In the genomic region with DNA sequence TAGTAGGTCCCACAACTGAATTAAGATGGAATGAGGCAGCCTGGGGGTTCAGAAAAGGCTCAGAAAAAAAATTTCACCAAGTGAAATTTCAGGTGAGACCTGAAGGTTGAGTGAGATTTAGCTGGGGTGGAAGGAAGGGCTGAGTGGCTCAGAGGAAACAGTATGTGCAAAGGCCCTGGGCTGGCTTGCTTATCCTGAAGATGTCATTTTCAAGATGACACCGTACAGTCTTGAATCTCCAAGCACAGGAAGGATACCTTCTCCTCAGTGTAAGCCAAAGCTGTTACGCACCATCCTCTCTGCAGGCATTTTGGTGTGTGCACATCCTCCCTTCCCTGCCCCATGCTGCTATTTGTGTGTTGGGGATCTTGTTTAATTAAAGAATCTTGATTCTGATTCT, we compare ENCODE assay signal across 38 cellular contexts.
"Had no signal": no experiment of that assay in that cellular context is flagged by ENCODE, and none has a peak within 500 bp of the region (broad histone marks: within the 10 kb centered on the region; RNA-seq: fewer than 3 reads in every experiment).

No MANE protein-coding gene starts in this region.

- ATAC-seq: activated CD4-positive, CD25-positive, alpha-beta regulatory T cell treated with anti-CD3 and anti-CD28 coated beads, Interleukin-2, amount 50 U/mL, for 24 hours; activated CD8-positive, alpha-beta T cell treated with anti-CD3 and anti-CD28 coated beads for 36 hours; activated naive CD8-positive, alpha-beta T cell treated with anti-CD3 and anti-CD28 coated beads, Interleukin-2, amount 50 U/mL, for 24 hours; activated T-cell treated with anti-CD3 and anti-CD28 coated beads, Interleukin-2, amount 50 U/mL, for 4 hours; body of pancreas; heart left ventricle; T-cell had no signal

- H3K4me1 ChIP-seq: adrenal gland, body of pancreas, breast epithelium had no signal

- DNase-seq: activated B cell treated with CpG ODN at 0.5 μM for 24 hours; activated CD4-positive, alpha-beta T cell treated with anti-CD3 and anti-CD28 coated beads for 48 hours; activated CD4-positive, alpha-beta T cell treated with anti-CD3 and anti-CD28 coated beads, Interleukin-2, amount 50 U/mL, for 1 hour; activated CD4-positive, alpha-beta T cell treated with anti-CD3 and anti-CD28 coated beads, Interleukin-2, amount 50 U/mL, for 48 hours; activated CD8-positive, alpha-beta memory T cell treated with anti-CD3 and anti-CD28 coated beads for 24 hours; activated CD8-positive, alpha-beta T cell treated with anti-CD3 and anti-CD28 coated beads for 36 hours; activated effector memory CD4-positive, alpha-beta T cell treated with anti-CD3 and anti-CD28 coated beads, Interleukin-2, amount 50 U/mL, for 16 hours; activated naive CD4-positive, alpha-beta T cell treated with anti-CD3 and anti-CD28 coated beads for 36 hours; activated naive CD8-positive, alpha-beta T cell treated with anti-CD3 and anti-CD28 coated beads for 36 hours; activated naive CD8-positive, alpha-beta T cell treated with anti-CD3 and anti-CD28 coated beads, Interleukin-2, amount 50 U/mL, for 24 hours; activated T-cell treated with anti-CD3 and anti-CD28 coated beads, Interleukin-2, amount 50 U/mL, for 4 hours; adrenal gland; amygdala; aorta; body of pancreas; central memory CD4-positive, alpha-beta T cell; cerebellar nuclear complex; dorsolateral prefrontal cortex; effector memory CD4-positive, alpha-beta T cell; endodermal cell; foreskin fibroblast; glutamatergic neuron; heart left ventricle; SW 1271; T-cell; T1000; WERI-Rb-1 had no signal

- H3K4me1 Mint-ChIP-seq: activated B cell treated with CpG ODN at 0.5 μM for 24 hours; activated naive CD4-positive, alpha-beta T cell treated with anti-CD3 and anti-CD28 coated beads, Interleukin-2, amount 50 U/mL, for 24 hours; endodermal cell had no signal

- H3K36me3 Mint-ChIP-seq: activated naive CD4-positive, alpha-beta T cell treated with anti-CD3 and anti-CD28 coated beads, Interleukin-2, amount 50 U/mL, for 24 hours; activated naive CD8-positive, alpha-beta T cell treated with anti-CD3 and anti-CD28 coated beads for 36 hours; T-cell had no signal

- H3K27me3 ChIP-seq: adrenal gland, body of pancreas, breast epithelium, cardiac muscle cell, dorsolateral prefrontal cortex, heart left ventricle had no signal

- H3K4me3 ChIP-seq: adrenal gland, body of pancreas, breast epithelium, cardiac muscle cell, coronary artery, dorsolateral prefrontal cortex, heart left ventricle had no signal

- H3K9me3 ChIP-seq: adrenal gland, body of pancreas, breast epithelium, heart left ventricle had no signal

- H3K27me3 Mint-ChIP-seq: activated B cell treated with CpG ODN at 0.5 μM for 24 hours; activated CD8-positive, alpha-beta T cell treated with anti-CD3 and anti-CD28 coated beads for 36 hours; activated naive CD4-positive, alpha-beta T cell treated with anti-CD3 and anti-CD28 coated beads, Interleukin-2, amount 50 U/mL, for 24 hours; activated naive CD8-positive, alpha-beta T cell treated with anti-CD3 and anti-CD28 coated beads for 36 hours; activated naive CD8-positive, alpha-beta T cell treated with anti-CD3 and anti-CD28 coated beads, Interleukin-2, amount 50 U/mL, for 24 hours; dendritic cell treated with granulocyte-macrophage colony-stimulating factor and Interleukin-4, amounts not matched to agents 40 ng/mL and 50 ng/mL, for 4 days; T-cell had no signal

- H3K27ac Mint-ChIP-seq: activated B cell treated with CpG ODN at 0.5 μM for 24 hours; activated CD8-positive, alpha-beta T cell treated with anti-CD3 and anti-CD28 coated beads for 36 hours; activated naive CD4-positive, alpha-beta T cell treated with anti-CD3 and anti-CD28 coated beads for 36 hours; activated naive CD4-positive, alpha-beta T cell treated with anti-CD3 and anti-CD28 coated beads, Interleukin-2, amount 50 U/mL, for 24 hours; activated naive CD8-positive, alpha-beta T cell treated with anti-CD3 and anti-CD28 coated beads, Interleukin-2, amount 50 U/mL, for 24 hours; activated T-helper 2 cell treated with anti-CD3 and anti-CD28 coated beads, Interferon-gamma antibody, Interleukin-2, Interleukin-4, amounts not matched to agents 10 μg/mL and 5 μg/mL and 100 μg/mL, durations not matched to agents 14 hours and 24 hours and 36 hours; dendritic cell treated with granulocyte-macrophage colony-stimulating factor and Interleukin-4, amounts not matched to agents 40 ng/mL and 50 ng/mL, for 4 days; endodermal cell; T-cell; T-helper 1 cell treated with Interleukin-12 subunit alpha and Interleukin-12 subunit beta and Interleukin-4 antibody, amounts not matched to agents 30 μg/mL and 1 μg/mL, for 36 hours; T-helper 2 cell treated with Interferon-gamma antibody and Interleukin-4, amounts not matched to agents 5 μg/mL and 100 μg/mL, for 36 hours had no signal

- FAIRE-seq: frontal cortex had no signal

- H3K4me3 Mint-ChIP-seq: activated B cell treated with CpG ODN at 0.5 μM for 24 hours; activated CD8-positive, alpha-beta T cell treated with anti-CD3 and anti-CD28 coated beads for 36 hours; activated naive CD4-positive, alpha-beta T cell treated with anti-CD3 and anti-CD28 coated beads for 36 hours; activated naive CD4-positive, alpha-beta T cell treated with anti-CD3 and anti-CD28 coated beads, Interleukin-2, amount 50 U/mL, for 24 hours; activated naive CD8-positive, alpha-beta T cell treated with anti-CD3 and anti-CD28 coated beads for 36 hours; activated naive CD8-positive, alpha-beta T cell treated with anti-CD3 and anti-CD28 coated beads, Interleukin-2, amount 50 U/mL, for 24 hours; activated T-cell treated with anti-CD3 and anti-CD28 coated beads, Interleukin-2, amount 50 U/mL, for 4 hours; dendritic cell treated with granulocyte-macrophage colony-stimulating factor and Interleukin-4, amounts not matched to agents 40 ng/mL and 50 ng/mL, for 4 days; endodermal cell; T-cell; T-helper 1 cell treated with Interleukin-12 subunit alpha and Interleukin-12 subunit beta and Interleukin-4 antibody, amounts not matched to agents 30 μg/mL and 1 μg/mL, for 36 hours; T-helper 2 cell treated with Interferon-gamma antibody and Interleukin-4, amounts not matched to agents 5 μg/mL and 100 μg/mL, for 36 hours had no signal

- H3K36me3 ChIP-seq: adrenal gland, breast epithelium, cardiac muscle cell, heart left ventricle, WERI-Rb-1 had no signal

- H3K27ac ChIP-seq: adrenal gland, body of pancreas, breast epithelium, cardiac muscle cell, dorsolateral prefrontal cortex, epithelial cell of prostate, WERI-Rb-1 had no signal

- H3K9me3 Mint-ChIP-seq: activated B cell treated with CpG ODN at 0.5 μM for 24 hours; activated CD8-positive, alpha-beta T cell treated with anti-CD3 and anti-CD28 coated beads for 36 hours; activated naive CD4-positive, alpha-beta T cell treated with anti-CD3 and anti-CD28 coated beads for 36 hours; activated naive CD4-positive, alpha-beta T cell treated with anti-CD3 and anti-CD28 coated beads, Interleukin-2, amount 50 U/mL, for 24 hours; activated naive CD8-positive, alpha-beta T cell treated with anti-CD3 and anti-CD28 coated beads for 36 hours; activated naive CD8-positive, alpha-beta T cell treated with anti-CD3 and anti-CD28 coated beads, Interleukin-2, amount 50 U/mL, for 24 hours; activated T-cell treated with anti-CD3 and anti-CD28 coated beads, Interleukin-2, amount 50 U/mL, for 4 hours; activated T-helper 2 cell treated with anti-CD3 and anti-CD28 coated beads, Interferon-gamma antibody, Interleukin-2, Interleukin-4, amounts not matched to agents 10 μg/mL and 5 μg/mL and 100 μg/mL, durations not matched to agents 14 hours and 24 hours and 36 hours; dendritic cell treated with granulocyte-macrophage colony-stimulating factor and Interleukin-4, amounts not matched to agents 40 ng/mL and 50 ng/mL, for 4 days; endodermal cell; T-cell; T-helper 1 cell treated with Interleukin-12 subunit alpha and Interleukin-12 subunit beta and Interleukin-4 antibody, amounts not matched to agents 30 μg/mL and 1 μg/mL, for 36 hours; T-helper 2 cell treated with Interferon-gamma antibody and Interleukin-4, amounts not matched to agents 5 μg/mL and 100 μg/mL, for 36 hours had no signal
